Comparison of ENCODE assay signal across 14 cellular contexts in genomic region chr12:52247622-52248540, GRCh38. TPM values are rescaled to one million over a fixed set of nuclear protein-coding genes. Genes with fewer than 3 reads are reported as not detected.
DNase-seq lines count a peak whose midpoint lies in the region; ATAC-seq and TF ChIP-seq lines count a peak whose summit lies in the region.
"Had no signal": no experiment of that assay in that cellular context is flagged by ENCODE, and none has a peak within 500 bp of the region (broad histone marks: within the 10 kb centered on the region; RNA-seq: fewer than 3 reads in every experiment).

No MANE protein-coding gene starts in this region.

- no peaks in the 10 kb centered on the region for H3K9me2 ChIP-seq in SK-N-SH

- DNase-seq in SK-N-SH (no peak), HFFc6 (no peak), coronary artery (ENCODE audit: low spot score) (peak; percentile 53), NCI-H1930 (lab: John Stamatoyannopoulos, UW) (no peak)
- DNase-seq: activated CD4-positive, alpha-beta T cell treated with anti-CD3 and anti-CD28 coated beads for 36 hours; naive thymus-derived CD8-positive, alpha-beta T cell; NCI-H524 treated with DMSO at 0.1 percent for 48 hours; spleen had no signal

- POLR2A ChIA-PET in SK-N-SH (lab: Yijun Ruan, JAX) = no interaction called here

- TF ChIP-seq EP300 in SK-N-SH (IDR thresholded peaks at IDR 0.05; ENCODE audit: borderline replicate concordance in 1 of 2, low read depth in 1 of 2, low read length in 1 of 2) = no peak

- H3F3A ChIP-seq in SK-N-SH (replicated peaks; ENCODE audit: insufficient read depth) = peaks cover 3% of the 10 kb centered on the region

- no peaks in the 10 kb centered on the region for H3K9me3 ChIP-seq in SK-N-SH
- H3K9me3 ChIP-seq: spleen had no signal

- H3K4me3 ChIP-seq in SK-N-SH (ENCODE audit: low read depth in 2 of 2, low read length in 1 of 2) = no peak overlapping the region
- H3K4me3 ChIP-seq in coronary artery = no peak overlapping the region
- no peak overlapping the region for H3K4me3 ChIP-seq in rectal smooth muscle tissue (ENCODE audit: low read length)
- H3K4me3 ChIP-seq: GM12878, SK-N-MC, spleen had no signal

- H3K27me3 ChIP-seq in SK-N-SH (ENCODE audit: insufficient read depth) (no peaks in the 10 kb centered on the region), rectal smooth muscle tissue (ENCODE audit: control insufficient read depth, insufficient read depth, low read length) (peaks cover 3% of the 10 kb centered on the region)

- no peaks in the 10 kb centered on the region for H3K36me3 ChIP-seq in SK-N-SH (replicated peaks in 1 of 2; ENCODE audit: control insufficient read depth in 1 of 2, insufficient read depth in 2 of 2, low read length in 1 of 2)
- H3K36me3 ChIP-seq in rectal smooth muscle tissue (ENCODE audit: control insufficient read depth, insufficient read depth, low read length) = no peaks in the 10 kb centered on the region
- H3K36me3 ChIP-seq: spleen had no signal

- H3K4me3 Mint-ChIP-seq in HFFc6 = no peak overlapping the region; the same call in 1 of the 2 replicates
- H3K4me3 Mint-ChIP-seq: activated CD4-positive, alpha-beta T cell treated with anti-CD3 and anti-CD28 coated beads for 36 hours; naive thymus-derived CD8-positive, alpha-beta T cell had no signal

- H3K4me1 Mint-ChIP-seq in HFFc6 (ENCODE audit: low read depth) = peaks cover 63% of the 10 kb centered on the region

- ATAC-seq in SK-N-SH treated with all-trans-retinoic acid at 6 μM for 48 hours (no peak), GM18867 (IDR thresholded peaks at IDR 0.05; ENCODE audit: unreplicated experiment) (no peak), GM18517 (IDR thresholded peaks at IDR 0.05; ENCODE audit: unreplicated experiment) (no peak)
- ATAC-seq: activated CD4-positive, alpha-beta T cell treated with anti-CD3 and anti-CD28 coated beads for 36 hours; naive thymus-derived CD8-positive, alpha-beta T cell had no signal

- peak overlapping the region; percentile 52; the same call in 1 of the 2 replicates for H3K27ac Mint-ChIP-seq in HFFc6

- peaks cover 22 to 27% of the 10 kb centered on the region in 2 experiments; a peak in 3 of 4 replicates for H3K4me1 ChIP-seq in SK-N-SH (ENCODE audit: control insufficient read depth in 1 of 2, insufficient read depth in 2 of 2, low read depth in 1 of 2, low read length in 1 of 2)
- peaks cover 24% of the 10 kb centered on the region for H3K4me1 ChIP-seq in rectal smooth muscle tissue (ENCODE audit: control insufficient read depth, insufficient read depth, low read length)

- CTCF ChIA-PET in SK-N-SH (lab: Yijun Ruan, JAX) = interaction anchor here (0.8 to 1.5 kb wide), 4 partner anchors 12 to 91 kb away, joined by 3 to 4 read pairs (median 3); no protein-coding TSS in a partner anchor

- WGBS in SK-N-SH (ENCODE audit: low lambda C conversion rate) = 77% methylated on average over 10 of the region's 10 CpGs

- peaks cover 6% of the 10 kb centered on the region for H3K27me3 Mint-ChIP-seq in HFFc6 (ENCODE audit: insufficient read depth)

- H3K9ac ChIP-seq in SK-N-SH = no peak overlapping the region
- H3K9ac ChIP-seq in rectal smooth muscle tissue (ENCODE audit: low read length) = no peak overlapping the region

- no peaks in the 10 kb centered on the region; the same call in 1 of the 2 replicates for H3K36me3 Mint-ChIP-seq in HFFc6 (ENCODE audit: low read depth)
- H3K36me3 Mint-ChIP-seq: naive thymus-derived CD8-positive, alpha-beta T cell had no signal

- no peak overlapping the region for H2AFZ ChIP-seq in SK-N-SH (ENCODE audit: low read depth)

- H3K79me2 ChIP-seq in SK-N-SH (ENCODE audit: insufficient read depth) = no peaks in the 10 kb centered on the region

- H4K20me1 ChIP-seq in SK-N-SH (ENCODE audit: insufficient read depth) = no peaks in the 10 kb centered on the region

- H3K27ac ChIP-seq in SK-N-SH (ENCODE audit: low read depth in 2 of 2, low read length in 1 of 2) (peak overlapping the region in 1 of 2 experiments; percentile 49; a peak in 1 of 4 replicates), coronary artery (peak overlapping the region; percentile 78 to 84), rectal smooth muscle tissue (ENCODE audit: low read depth, low read length) (peak overlapping the region; percentile 53)
- H3K27ac ChIP-seq: SK-N-MC, spleen had no signal

- TF ChIP-seq RAD21 in SK-N-SH (IDR thresholded peaks at IDR 0.05; ENCODE audit: low read length) = no peak

- TF ChIP-seq CTCF in SK-N-SH (IDR thresholded peaks at IDR 0.05) (no peak), HFFc6 (IDR thresholded peaks at IDR 0.05) (no peak), coronary artery (IDR thresholded peaks at IDR 0.05) (no peak)

- H3K4me2 ChIP-seq in SK-N-SH = peak overlapping the region; percentile 35; the same call in 1 of the 2 replicates

- no peaks in the 10 kb centered on the region for H3K9me3 Mint-ChIP-seq in HFFc6
- H3K9me3 Mint-ChIP-seq: naive thymus-derived CD8-positive, alpha-beta T cell had no signal

TF ChIP-seq in SK-N-SH, 30 proteins besides CTCF, POLR2A, EP300 and RAD21 (continues in another document):
- TF ChIP-seq YY1 (IDR thresholded peaks at IDR 0.05; ENCODE audit: low read depth) (no peak), FOSL2 (IDR thresholded peaks at IDR 0.05; ENCODE audit: borderline replicate concordance, low read depth) (no peak), TEAD4 (IDR thresholded peaks at IDR 0.05; ENCODE audit: borderline replicate concordance, insufficient read depth) (no peak), GATA2 (CRISPR knock-in tag; IDR thresholded peaks at IDR 0.05) (no peak), TCF12 (IDR thresholded peaks at IDR 0.05) (no peak)
- TF ChIP-seq, protein P1, sequence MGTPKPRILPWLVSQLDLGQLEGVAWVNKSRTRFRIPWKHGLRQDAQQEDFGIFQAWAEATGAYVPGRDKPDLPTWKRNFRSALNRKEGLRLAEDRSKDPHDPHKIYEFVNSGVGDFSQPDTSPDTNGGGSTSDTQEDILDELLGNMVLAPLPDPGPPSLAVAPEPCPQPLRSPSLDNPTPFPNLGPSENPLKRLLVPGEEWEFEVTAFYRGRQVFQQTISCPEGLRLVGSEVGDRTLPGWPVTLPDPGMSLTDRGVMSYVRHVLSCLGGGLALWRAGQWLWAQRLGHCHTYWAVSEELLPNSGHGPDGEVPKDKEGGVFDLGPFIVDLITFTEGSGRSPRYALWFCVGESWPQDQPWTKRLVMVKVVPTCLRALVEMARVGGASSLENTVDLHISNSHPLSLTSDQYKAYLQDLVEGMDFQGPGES (IDR thresholded peaks at IDR 0.05; ENCODE audit: low read depth, low read length) = no peak

TF ChIP-seq in SK-N-SH treated with all-trans-retinoic acid at 6 μM for 48 hours, 23 proteins besides CTCF, POLR2A, EP300 and RAD21 (continues in another document):
- no peak for TF ChIP-seq RARB (CRISPR knock-in tag; IDR thresholded peaks at IDR 0.05)
- TF ChIP-seq TOX (CRISPR knock-in tag; IDR thresholded peaks at IDR 0.05; ENCODE audit: borderline replicate concordance) = no peak
- no peak for TF ChIP-seq OSR1 (CRISPR knock-in tag; IDR thresholded peaks at IDR 0.05)
- TF ChIP-seq ZNF565 (CRISPR knock-in tag; conservative IDR thresholded peaks at IDR 0.05; ENCODE audit: low read depth) = no peak
- TF ChIP-seq ZNF70 (CRISPR knock-in tag; IDR thresholded peaks at IDR 0.05) = no peak
- no peak for TF ChIP-seq CSDC2 (CRISPR knock-in tag; IDR thresholded peaks at IDR 0.05)
- TF ChIP-seq, protein P2, sequence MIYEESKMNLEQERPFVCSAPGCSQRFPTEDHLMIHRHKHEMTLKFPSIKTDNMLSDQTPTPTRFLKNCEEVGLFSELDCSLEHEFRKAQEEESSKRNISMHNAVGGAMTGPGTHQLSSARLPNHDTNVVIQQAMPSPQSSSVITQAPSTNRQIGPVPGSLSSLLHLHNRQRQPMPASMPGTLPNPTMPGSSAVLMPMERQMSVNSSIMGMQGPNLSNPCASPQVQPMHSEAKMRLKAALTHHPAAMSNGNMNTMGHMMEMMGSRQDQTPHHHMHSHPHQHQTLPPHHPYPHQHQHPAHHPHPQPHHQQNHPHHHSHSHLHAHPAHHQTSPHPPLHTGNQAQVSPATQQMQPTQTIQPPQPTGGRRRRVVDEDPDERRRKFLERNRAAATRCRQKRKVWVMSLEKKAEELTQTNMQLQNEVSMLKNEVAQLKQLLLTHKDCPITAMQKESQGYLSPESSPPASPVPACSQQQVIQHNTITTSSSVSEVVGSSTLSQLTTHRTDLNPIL (CRISPR knock-in tag; IDR thresholded peaks at IDR 0.05; ENCODE audit: low read depth) = no peak
- TF ChIP-seq TCF4 (CRISPR knock-in tag; IDR thresholded peaks at IDR 0.05; ENCODE audit: borderline replicate concordance) = no peak

RNA-seq across cellular contexts. Expression of gene KRT7, which starts 14.8 kb away (rescaled TPM):
- 3.2 and 5.4 TPM in 2 replicates for polyA plus RNA-seq in SK-N-SH (2012; rRNA removed)
- polyA plus RNA-seq in SK-N-SH (2012; cell fraction: cytosol; rRNA removed) = 2.9 TPM in 2 replicates
- polyA plus RNA-seq in SK-N-SH (2012; cell fraction: nucleus; rRNA removed) = 1.9 and 3.3 TPM in 2 replicates
- total RNA-seq in HFFc6 (2021; fragmentation: NEBNext Ultra II Directional; extraction: Animal tissue kit (Norgen Biotek cat#: 25700)) = 100 to 1,000 TPM in 2 of 6 experiments, 10 to 100 TPM in 4; 62.7 to 379 (median 67.5) TPM
- total RNA-seq: naive thymus-derived CD8-positive, alpha-beta T cell had no signal
- polyA plus RNA-seq: naive thymus-derived CD8-positive, alpha-beta T cell had no signal

RNA-seq across cellular contexts. Expression of gene KRT86, which starts 26.6 kb away (rescaled TPM):
- polyA plus RNA-seq in SK-N-SH (2012; rRNA removed) = 0.34 and 0.56 TPM in 2 replicates
- 0.18 and 0.20 TPM in 2 replicates for polyA plus RNA-seq in SK-N-SH (2012; cell fraction: cytosol; rRNA removed)
- 0.99 and 1.1 TPM in 2 replicates for polyA plus RNA-seq in SK-N-SH (2012; cell fraction: nucleus; rRNA removed)
- under 1 TPM in 5 of 6 experiments, not detected in 1; 0.15 to 0.26 (median 0.19) TPM for total RNA-seq in HFFc6 (2021; fragmentation: NEBNext Ultra II Directional; extraction: Animal tissue kit (Norgen Biotek cat#: 25700))
- total RNA-seq: activated CD4-positive, alpha-beta T cell treated with anti-CD3 and anti-CD28 coated beads for 36 hours; naive thymus-derived CD8-positive, alpha-beta T cell had no signal
- polyA plus RNA-seq: naive thymus-derived CD8-positive, alpha-beta T cell had no signal

RNA-seq across cellular contexts. Expression of gene KRT81, which starts 43.5 kb away (rescaled TPM):
- 0.80 and 1.9 TPM in 2 replicates for polyA plus RNA-seq in SK-N-SH (2012; rRNA removed)
- 0.42 and 0.83 TPM in 2 replicates for polyA plus RNA-seq in SK-N-SH (2012; cell fraction: cytosol; rRNA removed)
- 1.1 and 1.8 TPM in 2 replicates for polyA plus RNA-seq in SK-N-SH (2012; cell fraction: nucleus; rRNA removed)
- under 1 TPM; 0.34 to 0.84 (median 0.70) TPM for total RNA-seq in HFFc6 (2021; fragmentation: NEBNext Ultra II Directional; extraction: Animal tissue kit (Norgen Biotek cat#: 25700))
- total RNA-seq: activated CD4-positive, alpha-beta T cell treated with anti-CD3 and anti-CD28 coated beads for 36 hours; naive thymus-derived CD8-positive, alpha-beta T cell; spleen had no signal
- polyA plus RNA-seq: naive thymus-derived CD8-positive, alpha-beta T cell had no signal

RNA-seq across cellular contexts. Expression of gene KRT80, which starts 56.1 kb away (rescaled TPM):
- 14.9 and 17.4 TPM in 2 replicates for polyA plus RNA-seq in SK-N-SH (2012; rRNA removed)
- 8.1 and 10.8 TPM in 2 replicates for polyA plus RNA-seq in SK-N-SH (2012; cell fraction: cytosol; rRNA removed)
- polyA plus RNA-seq in SK-N-SH (2012; cell fraction: nucleus; rRNA removed) = 21.6 and 31.9 TPM in 2 replicates
- 1 to 10 TPM; 2.3 to 3.7 (median 2.8) TPM for total RNA-seq in HFFc6 (2021; fragmentation: NEBNext Ultra II Directional; extraction: Animal tissue kit (Norgen Biotek cat#: 25700))
- total RNA-seq: activated CD4-positive, alpha-beta T cell treated with anti-CD3 and anti-CD28 coated beads for 36 hours; GM12878; naive thymus-derived CD8-positive, alpha-beta T cell had no signal
- polyA plus RNA-seq: naive thymus-derived CD8-positive, alpha-beta T cell had no signal
